Comparison of ENCODE assay signal across 10 cellular contexts in genomic region chr15:70826634-70827033, GRCh38. TPM values are rescaled to one million over a fixed set of nuclear protein-coding genes. Genes with fewer than 3 reads are reported as not detected.
DNase-seq lines count a peak whose midpoint lies in the region; ATAC-seq and TF ChIP-seq lines count a peak whose summit lies in the region.
"Had no signal": no experiment of that assay in that cellular context is flagged by ENCODE, and none has a peak within 500 bp of the region (broad histone marks: within the 10 kb centered on the region; RNA-seq: fewer than 3 reads in every experiment).

No MANE protein-coding gene starts in this region.

- H2BK5ac ChIP-seq in trophoblast cell (ENCODE audit: low read depth, low read length, poor library complexity): no peak overlapping the region

- peaks cover 25% of the 10 kb centered on the region for H3F3A ChIP-seq in PC-9 (ENCODE audit: insufficient read depth, low read depth)

- DNase-seq in EH (ENCODE audit: low read depth) (peak; percentile 91), PC-9 (peak; percentile 40 to 80), esophagus squamous epithelium (lab: John Stamatoyannopoulos, UW) (no peak), trophoblast cell (peak; percentile 6 to 24), islet precursor cell (no peak), occipital lobe (lab: John Stamatoyannopoulos, UW) (no peak)
- no peak for DNase-seq in activated T-helper 1 cell treated with anti-CD3 and anti-CD28 coated beads, Interleukin-12 subunit alpha, Interleukin-12 subunit beta, Interleukin-2, Interleukin-4 antibody, amounts not matched to agents 30 ng/mL and 10 ng/mL and 1 ng/mL, durations not matched to agents 14 hours and 24 hours and 36 hours (ENCODE audit: low spot score)
- DNase-seq: activated CD8-positive, alpha-beta memory T cell treated with anti-CD3 and anti-CD28 coated beads, Interleukin-2, amount 50 U/mL, for 48 hours; NCI-H446 treated with DMSO at 0.1 percent for 48 hours had no signal

- no peaks in the 10 kb centered on the region for H3K36me3 Mint-ChIP-seq in activated T-helper 1 cell treated with anti-CD3 and anti-CD28 coated beads, Interleukin-12 subunit alpha, Interleukin-12 subunit beta, Interleukin-2, Interleukin-4 antibody, amounts not matched to agents 30 ng/mL and 10 ng/mL and 1 ng/mL, durations not matched to agents 14 hours and 24 hours and 36 hours (ENCODE audit: low read depth)

- ATAC-seq in GM18870 (IDR thresholded peaks at IDR 0.05; ENCODE audit: unreplicated experiment): no peak

- no peak overlapping the region for H3K23ac ChIP-seq in trophoblast cell (ENCODE audit: low read length)

- H3K4ac ChIP-seq in trophoblast cell (ENCODE audit: low read depth, low read length): no peak overlapping the region

- no peaks in the 10 kb centered on the region for H3K27me3 ChIP-seq in PC-9 (ENCODE audit: insufficient read depth, low read depth)
- H3K27me3 ChIP-seq in esophagus squamous epithelium: no peaks in the 10 kb centered on the region
- H3K27me3 ChIP-seq in trophoblast cell (ENCODE audit: insufficient read depth, low read length): no peaks in the 10 kb centered on the region

- peak overlapping the region; percentile 67 for H3K4me2 ChIP-seq in PC-9
- H3K4me2 ChIP-seq in trophoblast cell (ENCODE audit: low read length): no peak overlapping the region

- H2BK120ac ChIP-seq in trophoblast cell (ENCODE audit: insufficient read depth, low read length, poor library complexity): no peak overlapping the region

- no peak overlapping the region for H3K9ac ChIP-seq in trophoblast cell (ENCODE audit: low read length)

- POLR2A ChIA-PET in PC-9 (lab: Charles Lee; ENCODE audit: unreplicated experiment): no interaction called here

- CTCF ChIA-PET in PC-9 (lab: Charles Lee): interaction anchor here (0.8 kb wide), 1 partner anchor 48 kb away, joined by 5 read pairs; no protein-coding TSS in a partner anchor

- H3K14ac ChIP-seq in trophoblast cell (ENCODE audit: low read length): no peak overlapping the region

- H3K4me1 ChIP-seq in PC-9 (replicated peaks; ENCODE audit: insufficient read depth): peaks cover 30% of the 10 kb centered on the region
- H3K4me1 ChIP-seq in esophagus squamous epithelium: peaks cover 0 to 27% (median 10%) of the 10 kb centered on the region in 3 donors
- peaks cover 0 to 2% of the 10 kb centered on the region in 2 experiments for H3K4me1 ChIP-seq in trophoblast cell (ENCODE audit: control insufficient read depth in 1 of 2, insufficient read depth in 2 of 2, low read length in 2 of 2)

- no peak overlapping the region for H3K4me3 Mint-ChIP-seq in activated T-helper 1 cell treated with anti-CD3 and anti-CD28 coated beads, Interleukin-12 subunit alpha, Interleukin-12 subunit beta, Interleukin-2, Interleukin-4 antibody, amounts not matched to agents 30 ng/mL and 10 ng/mL and 1 ng/mL, durations not matched to agents 14 hours and 24 hours and 36 hours

- no TSS peak for BruUV-seq in PC-9 (replicated peaks; lab: Mats Ljungman, UMichigan)

- no peak overlapping the region for H3K27ac Mint-ChIP-seq in activated T-helper 1 cell treated with anti-CD3 and anti-CD28 coated beads, Interleukin-12 subunit alpha, Interleukin-12 subunit beta, Interleukin-2, Interleukin-4 antibody, amounts not matched to agents 30 ng/mL and 10 ng/mL and 1 ng/mL, durations not matched to agents 14 hours and 24 hours and 36 hours

- H3K4me1 Mint-ChIP-seq in activated T-helper 1 cell treated with anti-CD3 and anti-CD28 coated beads, Interleukin-12 subunit alpha, Interleukin-12 subunit beta, Interleukin-2, Interleukin-4 antibody, amounts not matched to agents 30 ng/mL and 10 ng/mL and 1 ng/mL, durations not matched to agents 14 hours and 24 hours and 36 hours (ENCODE audit: low read depth): peaks cover 4% of the 10 kb centered on the region

- H3K9me3 Mint-ChIP-seq in activated T-helper 1 cell treated with anti-CD3 and anti-CD28 coated beads, Interleukin-12 subunit alpha, Interleukin-12 subunit beta, Interleukin-2, Interleukin-4 antibody, amounts not matched to agents 30 ng/mL and 10 ng/mL and 1 ng/mL, durations not matched to agents 14 hours and 24 hours and 36 hours: no peaks in the 10 kb centered on the region

- H3K36me3 ChIP-seq in PC-9 (ENCODE audit: low read depth) (no peaks in the 10 kb centered on the region), esophagus squamous epithelium (peaks cover 0 to 8% (median 0%) of the 10 kb centered on the region in 3 donors), trophoblast cell (ENCODE audit: control insufficient read depth in 1 of 2, insufficient read depth in 2 of 2, low read length in 2 of 2) (no peaks in the 10 kb centered on the region)

- 12 to 14% methylated on average over 3 of the region's 3 CpGs for WGBS in esophagus squamous epithelium, 2 donors
- no CpG with 5 or more reads among the region's 3 CpGs for WGBS in trophoblast cell (ENCODE audit: extremely low coverage, insufficient coverage, insufficient read length)

- H3K79me2 ChIP-seq in PC-9 (ENCODE audit: low read depth) (no peaks in the 10 kb centered on the region), trophoblast cell (ENCODE audit: control insufficient read depth, insufficient read depth, low read length, poor library complexity) (no peaks in the 10 kb centered on the region)

- no peak overlapping the region for H2AK5ac ChIP-seq in trophoblast cell (ENCODE audit: low read length)

- no peaks in the 10 kb centered on the region for H3K9me2 ChIP-seq in PC-9 (ENCODE audit: insufficient read depth)

- no peak overlapping the region for H4K91ac ChIP-seq in trophoblast cell (ENCODE audit: low read depth, low read length)

- no peak overlapping the region for H4K12ac ChIP-seq in trophoblast cell (ENCODE audit: low read depth, low read length)

- peaks cover 7% of the 10 kb centered on the region for H3K27me3 Mint-ChIP-seq in activated T-helper 1 cell treated with anti-CD3 and anti-CD28 coated beads, Interleukin-12 subunit alpha, Interleukin-12 subunit beta, Interleukin-2, Interleukin-4 antibody, amounts not matched to agents 30 ng/mL and 10 ng/mL and 1 ng/mL, durations not matched to agents 14 hours and 24 hours and 36 hours (ENCODE audit: insufficient read depth)

- H2AFZ ChIP-seq in PC-9 (no peak overlapping the region), trophoblast cell (ENCODE audit: insufficient read depth, low read length, poor library complexity) (no peak overlapping the region)

- peak overlapping the region; percentile 90 for H3K27ac ChIP-seq in PC-9
- H3K27ac ChIP-seq in esophagus squamous epithelium: peak overlapping the region in 3 of 4 donors; percentile 44 to 62 (median 44)
- no peak overlapping the region for H3K27ac ChIP-seq in trophoblast cell (ENCODE audit: low read depth, low read length)

- no peaks in the 10 kb centered on the region for H4K20me1 ChIP-seq in PC-9 (ENCODE audit: insufficient read depth)

- H3K79me1 ChIP-seq in trophoblast cell (ENCODE audit: low read length): no peaks in the 10 kb centered on the region

- no peaks in the 10 kb centered on the region for H3K9me3 ChIP-seq in PC-9 (ENCODE audit: insufficient read depth, low read depth)
- H3K9me3 ChIP-seq in esophagus squamous epithelium: no peaks in the 10 kb centered on the region
- H3K9me3 ChIP-seq in trophoblast cell (ENCODE audit: insufficient read depth, low read depth, low read length): no peaks in the 10 kb centered on the region

- no peak for TF ChIP-seq CTCF in PC-9 (conservative IDR thresholded peaks at IDR 0.05)
- TF ChIP-seq CTCF in esophagus squamous epithelium (IDR thresholded peaks at IDR 0.05): no peak

- intact Hi-C loops in PC-9 (cut with micrococcal nuclease; ENCODE audit: unreplicated experiment): loop anchor here (1.0 to 10.0 kb wide), 4 partner anchors 8 to 618 kb away; partner anchors contain the start of genes LRRC49 and THAP10
- intact Hi-C loops in esophagus squamous epithelium (cut with DNase I): no loop called here
- intact Hi-C loops in activated T-helper 1 cell treated with anti-CD3 and anti-CD28 coated beads, Interleukin-12 subunit alpha, Interleukin-12 subunit beta, Interleukin-2, Interleukin-4 antibody, amounts not matched to agents 30 ng/mL and 10 ng/mL and 1 ng/mL, durations not matched to agents 14 hours and 24 hours and 36 hours (cut with micrococcal nuclease): no loop called here

- TF ChIP-seq POLR2A in esophagus squamous epithelium (IDR thresholded peaks at IDR 0.05): no peak

- H2BK12ac ChIP-seq in trophoblast cell (ENCODE audit: low read length): no peak overlapping the region

- H3K18ac ChIP-seq in trophoblast cell (ENCODE audit: low read length): no peak overlapping the region

- no peak overlapping the region for H4K8ac ChIP-seq in trophoblast cell (ENCODE audit: low read depth, low read length)

- H3K4me3 ChIP-seq in PC-9 (no peak overlapping the region), esophagus squamous epithelium (no peak overlapping the region), trophoblast cell (ENCODE audit: low read depth, low read length) (no peak overlapping the region)

RNA-seq across cellular contexts. Expression of gene LARP6, which starts 27.3 kb away (rescaled TPM):
- total RNA-seq in PC-9 (2021) (31.2 and 33.4 TPM in 2 replicates), esophagus squamous epithelium (10 to 100 TPM in 1 of 4 donors, 1 to 10 TPM in 2, under 1 TPM in 1; 0.30 to 18.7 (median 2.8) TPM), occipital lobe (21.5 TPM)
- polyA plus RNA-seq in trophoblast cell (2013): 9.3 and 9.4 TPM in 2 replicates
- total RNA-seq in activated T-helper 1 cell treated with anti-CD3 and anti-CD28 coated beads, Interleukin-12 subunit alpha, Interleukin-12 subunit beta, Interleukin-2, Interleukin-4 antibody, amounts not matched to agents 30 ng/mL and 10 ng/mL and 1 ng/mL, durations not matched to agents 14 hours and 24 hours and 36 hours: 0.44 TPM in 1 of 2 replicates, not detected in the other

Comparison
In these comparisons a context has a peak if more than half of its experiments do, and no peak if none do; other contexts are left out.
1. DNase-seq: peak in EH (single experiment), PC-9 (2 of 2) and trophoblast cell (2 of 2); none in esophagus squamous epithelium (single experiment), islet precursor cell (single experiment), occipital lobe (single experiment) and activated T-helper 1 cell treated with anti-CD3 and anti-CD28 coated beads, Interleukin-12 subunit alpha, Interleukin-12 subunit beta, Interleukin-2, Interleukin-4 antibody, amounts not matched to agents 30 ng/mL and 10 ng/mL and 1 ng/mL, durations not matched to agents 14 hours and 24 hours and 36 hours (single experiment).